ENCODE assay signal across 37 cellular contexts in the genomic region with DNA sequence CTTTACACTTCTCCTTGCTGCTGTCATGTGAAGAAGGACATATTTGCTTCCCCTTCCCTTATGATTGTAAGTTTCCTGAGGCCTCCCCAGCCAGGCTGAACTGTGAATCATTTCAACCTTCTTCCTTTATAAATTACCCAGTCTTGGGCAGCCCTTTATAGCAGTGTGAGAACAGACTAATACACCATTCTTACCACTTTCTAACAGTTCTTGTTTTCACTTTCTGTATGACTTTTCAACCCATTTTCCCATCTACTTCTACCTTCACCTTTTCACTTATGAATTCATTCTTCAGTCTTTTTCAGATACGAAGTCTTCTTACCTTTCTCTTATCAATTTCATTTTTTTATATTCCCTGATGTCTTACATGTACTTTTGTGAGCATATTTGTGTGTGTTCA. TPM values are rescaled to one million over a fixed set of nuclear protein-coding genes. Genes with fewer than 3 reads are reported as not detected.
"Had no signal": no experiment of that assay in that cellular context is flagged by ENCODE, and none has a peak within 500 bp of the region (broad histone marks: within the 10 kb centered on the region; RNA-seq: fewer than 3 reads in every experiment).

No MANE protein-coding gene starts in this region.

- H3K9me3 ChIP-seq: MG63 had no signal

- DNase-seq: Karpas-422, Kasumi-1, MG63, MM.1S, NCI-H1048, NCI-H1092, NCI-H1092 treated with DMSO at 0.1 percent for 48 hours, NCI-H1105, NCI-H1105 treated with DMSO at 0.1 percent for 48 hours, NCI-H1417, NCI-H1417 treated with DMSO at 0.1 percent for 48 hours, NCI-H1436, NCI-H1436 treated with DMSO at 0.1 percent for 48 hours, NCI-H146, NCI-H1694, NCI-H1694 treated with DMSO at 0.1 percent for 48 hours, NCI-H187, NCI-H187 treated with DMSO at 0.1 percent for 48 hours, NCI-H1930, NCI-H2029, NCI-H2029 treated with DMSO at 0.1 percent for 48 hours, NCI-H2081, NCI-H2081 treated with DMSO at 0.1 percent for 48 hours, NCI-H2107, NCI-H2171, NCI-H2171 treated with DMSO at 0.1 percent for 48 hours, NCI-H2227 treated with DMSO at 0.1 percent for 48 hours, NCI-H226, NCI-H345, NCI-H446, NCI-H446 treated with DMSO at 0.1 percent for 48 hours, NCI-H510A, NCI-H510A treated with DMSO at 0.1 percent for 48 hours, NCI-H524, NCI-H524 treated with DMSO at 0.1 percent for 48 hours had no signal

- H3K27me3 ChIP-seq: MG63 had no signal

- H3K4me3 ChIP-seq: MG63 had no signal

- H3K36me3 ChIP-seq: MG63 had no signal

RNA-seq across cellular contexts. Expression of gene FOXA1, which starts 55.1 kb away (rescaled TPM):
- total RNA-seq: LHCN-M2, M059J had no signal

RNA-seq across cellular contexts. Expression of gene TTC6, which starts 55.4 kb away (rescaled TPM):
- total RNA-seq: LHCN-M2, M059J had no signal
